10 cellular contexts compared by ENCODE assay signal in genomic region chr2:219045937-219046550, GRCh38. TPM values are rescaled to one million over a fixed set of nuclear protein-coding genes. Genes with fewer than 3 reads are reported as not detected.
DNase-seq lines count a peak whose midpoint lies in the region; ATAC-seq and TF ChIP-seq lines count a peak whose summit lies in the region.
"Had no signal": no experiment of that assay in that cellular context is flagged by ENCODE, and none has a peak within 500 bp of the region (broad histone marks: within the 10 kb centered on the region; RNA-seq: fewer than 3 reads in every experiment).

No MANE protein-coding gene starts in this region.

- no peaks in the 10 kb centered on the region for H4K20me1 ChIP-seq in GM23248 (ENCODE audit: insufficient read depth)

- H3K4me3 ChIP-seq in GM23248: no peak overlapping the region
- H3K4me3 ChIP-seq in tibial nerve: no peak overlapping the region
- H3K4me3 ChIP-seq: adrenal gland, Peyer's patch had no signal

- peak; percentile 55 for DNase-seq in GM23248
- peak; percentile 44 for DNase-seq in MV-4-11 (lab: John Stamatoyannopoulos, UW)
- DNase-seq in T47D (ENCODE audit: low read depth in 1 of 2, low spot score in 1 of 2): peak; percentile 54 to 61
- DNase-seq in nephron progenitor cell: peak; percentile 92
- no peak for DNase-seq in substantia nigra (lab: John Stamatoyannopoulos, UW)
- no peak for DNase-seq in tibial nerve (ENCODE audit: low spot score in 2 of 2)
- no peak for DNase-seq in NCI-H1417 (lab: John Stamatoyannopoulos, UW)

- no peaks in the 10 kb centered on the region for H3K36me3 Mint-ChIP-seq in nephron progenitor cell (ENCODE audit: low read depth)

- H3K79me2 ChIP-seq in GM23248 (ENCODE audit: insufficient read depth): no peaks in the 10 kb centered on the region

- H3K27me3 ChIP-seq in GM23248 (replicated peaks; ENCODE audit: insufficient read depth) (peaks cover 40% of the 10 kb centered on the region), tibial nerve (peaks cover 0 to 84% of the 10 kb centered on the region in 2 donors)
- H3K27me3 ChIP-seq: Peyer's patch had no signal

- 6 to 8% methylated on average over 6 of the region's 6 CpGs for WGBS in GM23248 (ENCODE audit: low coverage in 1 of 2, low lambda C conversion rate in 2 of 2, missing lambda C conversion rate in 2 of 2), 2 experiments
- WGBS in tibial nerve, 2 donors: 0 to 5% methylated on average over 6 of the region's 6 CpGs

- H3K9ac ChIP-seq in GM23248: no peak overlapping the region

- H3K4me1 ChIP-seq in GM23248 (ENCODE audit: insufficient read depth) (no peaks in the 10 kb centered on the region), tibial nerve (peaks cover 0 to 4% (median 0%) of the 10 kb centered on the region in 4 donors)
- H3K4me1 ChIP-seq: adrenal gland, Peyer's patch had no signal

- H3K27ac ChIP-seq in GM23248: no peak overlapping the region
- H3K27ac ChIP-seq in substantia nigra (ENCODE audit: low read depth, low read length, poor library complexity, severe bottlenecking): no peak overlapping the region
- no peak overlapping the region for H3K27ac ChIP-seq in tibial nerve
- H3K27ac ChIP-seq: adrenal gland, Peyer's patch had no signal

- H3K9me3 ChIP-seq in GM23248 (ENCODE audit: low read depth) (no peaks in the 10 kb centered on the region), tibial nerve (no peaks in the 10 kb centered on the region)
- H3K9me3 ChIP-seq: adrenal gland, Peyer's patch had no signal

- no peaks in the 10 kb centered on the region for H3F3A ChIP-seq in GM23248 (ENCODE audit: insufficient read depth)

- TF ChIP-seq EP300 in tibial nerve (IDR thresholded peaks at IDR 0.05): no peak

- ATAC-seq in HG02571 (IDR thresholded peaks at IDR 0.05; ENCODE audit: unreplicated experiment): no peak

- TF ChIP-seq POLR2A in tibial nerve (IDR thresholded peaks at IDR 0.05): no peak

- H3K9me2 ChIP-seq in GM23248 (ENCODE audit: insufficient read depth): no peaks in the 10 kb centered on the region

- no peak overlapping the region for H3K4me2 ChIP-seq in GM23248 (ENCODE audit: unreplicated experiment)

- H3K27me3 Mint-ChIP-seq in nephron progenitor cell (ENCODE audit: low read depth, poor library complexity): peaks cover 98% of the 10 kb centered on the region

- H3K36me3 ChIP-seq in GM23248 (ENCODE audit: low read depth) (no peaks in the 10 kb centered on the region), tibial nerve (no peaks in the 10 kb centered on the region)
- H3K36me3 ChIP-seq: adrenal gland, Peyer's patch had no signal

- no peak overlapping the region for H3K27ac Mint-ChIP-seq in nephron progenitor cell

- no peak overlapping the region for H3K4me3 Mint-ChIP-seq in nephron progenitor cell

- no peak for TF ChIP-seq CTCF in nephron progenitor cell (IDR thresholded peaks at IDR 0.05)
- no peak for TF ChIP-seq CTCF in tibial nerve (IDR thresholded peaks at IDR 0.05)

- in situ Hi-C loops in GM23248 (cut with MboI): no loop called here
- in situ Hi-C loops in T47D (cut with HindIII; ENCODE audit: low pct_unique_long_range_greater_than_20kb, low sequenced_read_pairs): no loop called here

- H3K4me1 Mint-ChIP-seq in nephron progenitor cell: peaks cover 4% of the 10 kb centered on the region

- H3K9me3 Mint-ChIP-seq in nephron progenitor cell: no peaks in the 10 kb centered on the region

- no peak overlapping the region for H2AFZ ChIP-seq in GM23248

RNA-seq across cellular contexts. Expression of gene CFAP65, which starts 4.7 kb away (rescaled TPM):
- total RNA-seq in GM23248 (2014; rRNA removed; shearing (Covaris generic)): not detected in 2 replicates
- polyA plus RNA-seq in GM23248 (2016; fragmentation: Nextera tagmentation; extraction: Ambion mirVana): 0.08 TPM in 1 of 2 replicates, not detected in the other
- total RNA-seq in tibial nerve: not detected

RNA-seq across cellular contexts. Expression of gene IHH, which starts 14.7 kb away (rescaled TPM):
- not detected in 2 replicates for total RNA-seq in GM23248 (2014; rRNA removed; shearing (Covaris generic))
- not detected in 2 replicates for polyA plus RNA-seq in GM23248 (2016; fragmentation: Nextera tagmentation; extraction: Ambion mirVana)
- total RNA-seq in tibial nerve: under 1 TPM in 1 of 4 donors, not detected in 3; 0.63 TPM

RNA-seq across cellular contexts. Expression of gene CRYBA2, which starts 52.8 kb away (rescaled TPM):
- not detected in 2 replicates for total RNA-seq in GM23248 (2014; rRNA removed; shearing (Covaris generic))
- polyA plus RNA-seq in GM23248 (2016; fragmentation: Nextera tagmentation; extraction: Ambion mirVana): not detected in 2 replicates
- total RNA-seq in tibial nerve: not detected

Comparison
In these comparisons a context has a peak if more than half of its experiments do, and no peak if none do; other contexts are left out.
1. DNase-seq: peak in GM23248 (single experiment), MV-4-11 (single experiment), T47D (2 of 2) and nephron progenitor cell (single experiment); none in substantia nigra (0 of 49), tibial nerve (0 of 2) and NCI-H1417 (0 of 3).